Comparison of ENCODE assay signal across 19 cellular contexts in the genomic region with DNA sequence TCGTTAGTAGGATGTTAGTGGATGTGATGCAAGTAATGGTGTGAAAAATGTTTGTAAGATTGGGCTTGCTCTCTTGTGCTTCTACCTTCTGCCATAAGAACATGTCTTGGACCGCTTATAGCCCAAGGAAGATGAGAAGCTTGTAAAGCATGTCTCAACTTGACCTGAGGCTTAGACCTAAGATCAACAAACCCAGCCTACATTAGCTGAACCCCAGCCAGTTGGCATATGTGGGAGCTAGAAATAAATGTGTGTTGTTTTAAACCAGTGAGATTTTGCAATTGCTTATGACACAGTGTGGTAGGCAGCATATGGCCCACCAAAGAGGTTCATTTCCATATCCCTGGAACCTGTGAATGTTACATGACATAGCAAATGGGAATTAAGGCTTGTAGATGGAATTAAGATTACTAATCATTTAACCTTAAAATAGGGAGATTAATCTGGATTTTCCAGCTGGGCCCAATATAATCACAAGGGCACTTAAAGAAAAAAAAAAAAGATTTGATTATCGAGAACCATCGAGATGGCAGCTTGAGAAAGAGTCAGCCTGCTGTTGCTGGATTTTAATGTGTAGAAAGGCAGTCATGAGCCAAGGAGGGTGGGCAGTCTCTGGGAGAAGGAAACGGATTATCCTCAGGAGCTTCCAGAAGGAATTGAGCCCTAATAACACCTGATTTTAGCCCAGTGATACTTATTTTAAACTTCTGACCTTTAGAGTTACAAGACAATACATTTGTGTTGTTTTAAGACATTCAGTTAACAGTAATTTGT.
DNase-seq lines count a peak whose midpoint lies in the region; ATAC-seq, FAIRE-seq and TF ChIP-seq lines count a peak whose summit lies in the region.
"Had no signal": no experiment of that assay in that cellular context is flagged by ENCODE, and none has a peak within 500 bp of the region (broad histone marks: within the 10 kb centered on the region; RNA-seq: fewer than 3 reads in every experiment).

No MANE protein-coding gene starts in this region.

- DNase-seq in D721Med (ENCODE audit: insufficient read length, low spot score) (peak; percentile 32), NCI-H1694 (lab: John Stamatoyannopoulos, UW) (peak; percentile 20), amniotic epithelial cell (ENCODE audit: low read depth) (peak; percentile 43), fibroblast of peridontal ligament (ENCODE audit: extremely low read depth) (peak; percentile 79), GM13976 (ENCODE audit: low spot score) (no peak), HuH-7.5 (ENCODE audit: low spot score) (no peak)
- DNase-seq in activated naive CD4-positive, alpha-beta T cell treated with anti-CD3 and anti-CD28 coated beads, Interleukin-2, amount 50 U/mL, for 16 hours = no peak
- DNase-seq: activated CD4-positive, alpha-beta T cell treated with anti-CD3 and anti-CD28 coated beads for 48 hours; activated naive CD8-positive, alpha-beta T cell treated with anti-CD3 and anti-CD28 coated beads, Interleukin-2, amount 10 ng/mL, durations not matched to agents 7 days and 5 days; Calu3; KG1; kidney glomerular epithelial cell; NCI-H2029 treated with DMSO at 0.1 percent for 48 hours; NCI-H526 treated with DMSO at 0.1 percent for 48 hours; right cardiac atrium; Right ventricle myocardium superior had no signal

- ATAC-seq in GM21786 (IDR thresholded peaks at IDR 0.05; ENCODE audit: unreplicated experiment) = no peak
- ATAC-seq: gastroesophageal sphincter; right cardiac atrium; stimulated activated effector memory CD8-positive, alpha-beta T cell treated with anti-CD3 and anti-CD28 coated beads, Interleukin-12 subunit alpha, Interleukin-12 subunit beta, amount 100 ng/mL, for 72 hours had no signal

- in situ Hi-C loops in GM13976 (cut with MboI; ENCODE audit: low sequenced_read_pairs, unreplicated experiment) = no loop called here

- peak; percentile 93 for FAIRE-seq in D721Med (lab: Jason Lieb, UNC)

- no peak for TF ChIP-seq CTCF in D721Med (IDR thresholded peaks at IDR 0.05; ENCODE audit: insufficient read depth, missing control alignments)
- TF ChIP-seq CTCF in GM13976 (IDR thresholded peaks at IDR 0.05; ENCODE audit: borderline replicate concordance, control extremely low read depth, extremely low read depth, insufficient read depth, missing control alignments) = no peak

Comparison
In these comparisons a context has a peak if more than half of its experiments do, and no peak if none do; other contexts are left out.
1. DNase-seq: peak in D721Med (single experiment), NCI-H1694 (single experiment), amniotic epithelial cell (single experiment) and fibroblast of peridontal ligament (single experiment); none in GM13976 (single experiment), activated naive CD4-positive, alpha-beta T cell treated with anti-CD3 and anti-CD28 coated beads, Interleukin-2, amount 50 U/mL, for 16 hours (single experiment) and HuH-7.5 (single experiment).